ENCODE assay signal across 7 cellular contexts in genomic region chr11:72721689-72722049, GRCh38. TPM values are rescaled to one million over a fixed set of nuclear protein-coding genes. Genes with fewer than 3 reads are reported as not detected.
A peak's percentile ranks its signal among the peaks of the same experiment; 100 is the strongest.
DNase-seq lines count a peak whose midpoint lies in the region; ATAC-seq and TF ChIP-seq lines count a peak whose summit lies in the region.

No MANE protein-coding gene starts in this region.

- H3K27me3 ChIP-seq in thymus (ENCODE audit: control insufficient read depth, insufficient read depth) = no peaks in the 10 kb centered on the region

- H3K4me1 Mint-ChIP-seq in HFFc6 (ENCODE audit: low read depth) (peaks cover 56% of the 10 kb centered on the region), chondrocyte (ENCODE audit: low read depth) (peaks cover 46% of the 10 kb centered on the region)

- H3K27me3 Mint-ChIP-seq in HFFc6 (ENCODE audit: insufficient read depth) (peaks cover 4% of the 10 kb centered on the region), chondrocyte (ENCODE audit: low read depth) (no peaks in the 10 kb centered on the region)

- ATAC-seq in mucosa of descending colon = peak; percentile 57

- H3K4me3 Mint-ChIP-seq in HFFc6 (peak overlapping the region; percentile 90), chondrocyte (ENCODE audit: unreplicated experiment) (peak overlapping the region; percentile 71)

- intact Hi-C loops in mucosa of descending colon (cut with DNase I, micrococcal nuclease) = loop anchor here (5.0 to 10.0 kb wide), 2 partner anchors 71 to 73 kb away; partner anchors contain the start of gene STARD10 (in 2 of the 2)

- H3K4me1 ChIP-seq in mucosa of descending colon (ENCODE audit: low read depth) = peaks cover 24% of the 10 kb centered on the region
- peaks cover 26% of the 10 kb centered on the region for H3K4me1 ChIP-seq in thymus (ENCODE audit: control insufficient read depth, insufficient read depth, low read length)

- TF ChIP-seq CTCF in HFFc6 (IDR thresholded peaks at IDR 0.05) (no peak), chondrocyte (IDR thresholded peaks at IDR 0.05) (no peak), mucosa of descending colon (IDR thresholded peaks at IDR 0.05) (no peak)

- H3K4me3 ChIP-seq in mucosa of descending colon (peak overlapping the region; percentile 46), thymus (ENCODE audit: low read length) (peak overlapping the region; percentile 83)

- H3K27ac ChIP-seq in thymus (ENCODE audit: low read depth) = peak overlapping the region; percentile 97

- no peaks in the 10 kb centered on the region for H3K9me3 ChIP-seq in mucosa of descending colon
- no peaks in the 10 kb centered on the region for H3K9me3 ChIP-seq in thymus (ENCODE audit: control insufficient read depth)

- H3K9me3 Mint-ChIP-seq in HFFc6 (no peaks in the 10 kb centered on the region), chondrocyte (ENCODE audit: low read depth) (no peaks in the 10 kb centered on the region)

- H3K27ac Mint-ChIP-seq in HFFc6 (peak overlapping the region; percentile 88), chondrocyte (ENCODE audit: unreplicated experiment) (peak overlapping the region; percentile 83)

- H3K36me3 ChIP-seq in mucosa of descending colon (ENCODE audit: low read depth) (no peaks in the 10 kb centered on the region), thymus (ENCODE audit: control insufficient read depth, insufficient read depth) (peaks cover 39% of the 10 kb centered on the region)

- H3K36me3 Mint-ChIP-seq in HFFc6 (ENCODE audit: low read depth) = no peaks in the 10 kb centered on the region
- peaks cover 7% of the 10 kb centered on the region for H3K36me3 Mint-ChIP-seq in chondrocyte (ENCODE audit: low read depth)

- 6% methylated on average over 13 of the region's 13 CpGs for WGBS in thymus

- DNase-seq in HFFc6 (no peak), T-helper 9 cell (peak; percentile 32), chondrocyte (ENCODE audit: low spot score) (no peak), mucosa of descending colon (peak; percentile 67 to 71 (median 70)), NCI-H748 treated with DMSO at 0.1 percent for 48 hours (lab: John Stamatoyannopoulos, UW) (no peak), KG1 (lab: John Stamatoyannopoulos, UW) (no peak)

RNA-seq across cellular contexts. Expression of gene ARAP1, which starts 30.5 kb away (rescaled TPM):
- 10 to 100 TPM; 42.5 to 49.0 (median 46.8) TPM for total RNA-seq in HFFc6 (2021; fragmentation: NEBNext Ultra II Directional; extraction: Animal tissue kit (Norgen Biotek cat#: 25700))
- total RNA-seq in chondrocyte (45.3 to 67.4 TPM (median 48.1 TPM) in 3 replicates), mucosa of descending colon (10 to 100 TPM; 69.3 to 84.8 (median 84.0) TPM)
- polyA plus RNA-seq in thymus = 92.2 TPM

RNA-seq across cellular contexts. Expression of gene PDE2A, which starts 47.4 kb away (rescaled TPM):
- total RNA-seq in HFFc6 (2021; fragmentation: NEBNext Ultra II Directional; extraction: Animal tissue kit (Norgen Biotek cat#: 25700)) = under 1 TPM; 0.07 to 0.57 (median 0.40) TPM
- total RNA-seq in chondrocyte (0.21 TPM in 1 of 3 replicates, not detected in the others), mucosa of descending colon (10 to 100 TPM in 1 of 3 donors, 1 to 10 TPM in 2; 7.0 to 45.9 (median 9.6) TPM)
- 16.9 TPM for polyA plus RNA-seq in thymus

Comparison
In these comparisons a context has a peak if more than half of its experiments do, and no peak if none do; other contexts are left out.
1. DNase-seq: peak in T-helper 9 cell (single experiment) and mucosa of descending colon (3 of 3); none in HFFc6 (single experiment), chondrocyte (single experiment), NCI-H748 treated with DMSO at 0.1 percent for 48 hours (single experiment) and KG1 (single experiment).